7 cellular contexts compared by ENCODE assay signal in genomic region chr7:3922175-3922635, GRCh38.
DNase-seq lines count a peak whose midpoint lies in the region; ATAC-seq and TF ChIP-seq lines count a peak whose summit lies in the region.

No MANE protein-coding gene starts in this region.

- no peaks in the 10 kb centered on the region for H3K36me3 ChIP-seq in prostate gland

- H3K4me3 ChIP-seq in prostate gland, result no peak overlapping the region

- CTCF ChIA-PET in HEK293T (lab: Yijun Ruan, JAX), result no interaction called here
- CTCF ChIA-PET in RWPE1 (lab: Yijun Ruan, JAX), result interaction anchor here (0.5 to 0.7 kb wide), 4 partner anchors 10 to 876 kb away, joined by 3 to 4 read pairs (median 3); no protein-coding TSS in a partner anchor

- no peak overlapping the region for H3K27ac ChIP-seq in RWPE1
- no peak overlapping the region for H3K27ac ChIP-seq in prostate gland

- DNase-seq in HEK293T (ENCODE audit: extremely low spot score) (peak; percentile 60), RWPE1 (ENCODE audit: low spot score) (peak; percentile 70), foreskin melanocyte (peak; percentile 84), prostate gland (ENCODE audit: low spot score) (peak; percentile 13)

- TF ChIP-seq POLR2A in prostate gland (IDR thresholded peaks at IDR 0.05), result no peak

- no peaks in the 10 kb centered on the region for H3K4me1 ChIP-seq in prostate gland (replicated peaks)

- POLR2A ChIA-PET in HEK293T (lab: Yijun Ruan, JAX), result no interaction called here
- POLR2A ChIA-PET in RWPE1 (lab: Yijun Ruan, JAX; ENCODE audit: low non-redundant PET), result no interaction called here

- ATAC-seq in HG03342 (IDR thresholded peaks at IDR 0.05; ENCODE audit: unreplicated experiment), result no peak
- ATAC-seq in HG02642 (IDR thresholded peaks at IDR 0.05; ENCODE audit: poor library complexity, unreplicated experiment), result no peak
- ATAC-seq in GM21390 (IDR thresholded peaks at IDR 0.05; ENCODE audit: unreplicated experiment), result no peak

- TF ChIP-seq CTCF in RWPE1 (conservative IDR thresholded peaks at IDR 0.05; ENCODE audit: low read depth), result peak; percentile 47
- TF ChIP-seq CTCF in prostate gland (IDR thresholded peaks at IDR 0.05), result peak in 3 of 4 experiments; percentile 9 to 33 (median 15)

- 62% methylated on average over 10 of the region's 10 CpGs for WGBS in prostate gland

- H3K9me3 ChIP-seq in prostate gland, result no peaks in the 10 kb centered on the region

- H3K27me3 ChIP-seq in prostate gland (replicated peaks; ENCODE audit: insufficient read depth), result no peaks in the 10 kb centered on the region

- intact Hi-C loops in prostate gland (cut with DNase I), result no loop called here

TF ChIP-seq in HEK293T, 16 proteins besides CTCF, POLR2A, EP300 and RAD21:
- TF ChIP-seq PKNOX1 (IDR thresholded peaks at IDR 0.05) (peak; percentile 56; the same call in 1 of the 2 replicates), SP1 (IDR thresholded peaks at IDR 0.05) (no peak)

Comparison
In these comparisons a context has a peak if more than half of its experiments do, and no peak if none do; other contexts are left out.
1. DNase-seq: peak in every context shown above with its lines; median percentile 84 in foreskin melanocyte; 70 in RWPE1; 60 in HEK293T; 13 in prostate gland.